33 cellular contexts compared by ENCODE assay signal in the genomic region with DNA sequence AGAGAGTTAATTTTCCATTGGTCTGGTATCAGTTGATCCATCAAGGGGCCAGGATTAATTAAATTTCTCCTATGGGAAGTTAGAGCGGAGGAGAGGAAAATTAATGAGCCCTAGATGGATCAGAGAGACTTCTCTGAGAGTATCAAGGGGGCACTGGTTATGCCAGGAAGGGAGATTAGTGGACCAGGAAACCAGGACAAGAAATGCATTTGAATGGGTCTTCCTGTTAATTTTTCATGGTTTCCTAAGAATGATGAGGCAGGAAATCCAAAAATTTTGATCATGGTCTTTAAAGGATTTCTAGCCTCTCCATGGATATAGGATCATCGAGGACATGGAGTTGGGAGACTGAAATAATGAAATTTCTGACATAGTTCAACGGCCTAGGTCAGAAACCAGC. TPM values are rescaled to one million over a fixed set of nuclear protein-coding genes. Genes with fewer than 3 reads are reported as not detected.
"Had no signal": no experiment of that assay in that cellular context is flagged by ENCODE, and none has a peak within 500 bp of the region (broad histone marks: within the 10 kb centered on the region; RNA-seq: fewer than 3 reads in every experiment).

No MANE protein-coding gene starts in this region.

- H3K9me3 ChIP-seq: adrenal gland, body of pancreas, SJCRH30 had no signal

- H3K4me3 ChIP-seq: adrenal gland, body of pancreas, K562, SJCRH30, SK-N-MC had no signal

- H3K4me1 ChIP-seq: adrenal gland, body of pancreas, SJCRH30 had no signal

- H3K27me3 ChIP-seq: adrenal gland, body of pancreas, SJCRH30 had no signal

- H3K27ac ChIP-seq: body of pancreas, SJCRH30, SK-N-MC had no signal

- DNase-seq: activated CD4-positive, alpha-beta T cell treated with anti-CD3 and anti-CD28 coated beads for 36 hours; activated CD4-positive, alpha-beta T cell treated with anti-CD3 and anti-CD28 coated beads, Interleukin-2, amount 10 ng/mL, durations not matched to agents 7 days and 5 days; activated CD4-positive, alpha-beta T cell treated with anti-CD3 and anti-CD28 coated beads, Interleukin-2, amount 50 U/mL, for 48 hours; activated CD8-positive, alpha-beta T cell treated with anti-CD3 and anti-CD28 coated beads, Interleukin-2, amount 10 ng/mL, durations not matched to agents 7 days and 5 days; activated gamma-delta T cell treated with Interleukin-2 at 50 U/mL for 16 hours; activated naive CD4-positive, alpha-beta T cell treated with anti-CD3 and anti-CD28 coated beads for 36 hours; activated T-cell treated with anti-CD3 and anti-CD28 coated beads, Interleukin-2, amount 50 U/mL, for 4 hours; adrenal gland; body of pancreas; caudate nucleus; cerebellar nuclear complex; NCI-H1048; NCI-H1105 treated with DMSO at 0.1 percent for 48 hours; NCI-H1436; NCI-H1694; NCI-H1930; NCI-H345; NCI-H524 treated with DMSO at 0.1 percent for 48 hours; PC-3; SHP77; SJCRH30; T1000 had no signal

- H3K36me3 ChIP-seq: adrenal gland, SJCRH30 had no signal

RNA-seq across cellular contexts. Expression of gene FOXI1, which starts 30.8 kb away (rescaled TPM):
- total RNA-seq: activated CD4-positive, alpha-beta T cell treated with anti-CD3 and anti-CD28 coated beads for 36 hours; activated CD4-positive, alpha-beta T cell treated with anti-CD3 and anti-CD28 coated beads, Interleukin-2, amount 10 ng/mL, durations not matched to agents 7 days and 5 days; activated CD8-positive, alpha-beta T cell treated with anti-CD3 and anti-CD28 coated beads, Interleukin-2, amount 10 ng/mL, durations not matched to agents 7 days and 5 days; activated naive CD4-positive, alpha-beta T cell treated with anti-CD3 and anti-CD28 coated beads for 36 hours; activated naive CD4-positive, alpha-beta T cell treated with anti-CD3 and anti-CD28 coated beads, Interleukin-2, amount 50 U/mL, for 72 hours; activated T-cell treated with anti-CD3 and anti-CD28 coated beads, Interleukin-2, amount 50 U/mL, for 4 hours; activated T-helper 1 cell treated with anti-CD3 and anti-CD28 coated beads, Interleukin-12 subunit alpha, Interleukin-12 subunit beta, Interleukin-2, Interleukin-4 antibody, amounts not matched to agents 30 ng/mL and 10 ng/mL and 1 ng/mL, durations not matched to agents 14 hours and 24 hours and 36 hours; adrenal gland; astrocyte; body of pancreas; bronchial epithelial cell; K562; M059J; NCI-H460; PC-3; SJCRH30; T-helper 1 cell treated with Interleukin-12 subunit alpha and Interleukin-12 subunit beta and Interleukin-4 antibody, amounts not matched to agents 30 ng/mL and 1 ng/mL, for 36 hours; T-helper 2 cell treated with Interferon-gamma antibody and Interleukin-4, amounts not matched to agents 100 ng/mL and 5 ng/mL, for 36 hours; WTC11 had no signal
